13 cellular contexts compared by ENCODE assay signal in genomic region chr4:5931526-5931925, GRCh38. TPM values are rescaled to one million over a fixed set of nuclear protein-coding genes. Genes with fewer than 3 reads are reported as not detected.
DNase-seq lines count a peak whose midpoint lies in the region; ATAC-seq and TF ChIP-seq lines count a peak whose summit lies in the region.
"Had no signal": no experiment of that assay in that cellular context is flagged by ENCODE, and none has a peak within 500 bp of the region (broad histone marks: within the 10 kb centered on the region; RNA-seq: fewer than 3 reads in every experiment).

No MANE protein-coding gene starts in this region.

- H3F3A ChIP-seq in GM23338 (replicated peaks; ENCODE audit: low read depth): no peaks in the 10 kb centered on the region

- peak; percentile 45 for ATAC-seq in GM23338
- no peak for ATAC-seq in mucosa of descending colon
- ATAC-seq: A549, K562 had no signal

- no peaks in the 10 kb centered on the region for H3K79me2 ChIP-seq in GM23338 (replicated peaks; ENCODE audit: insufficient read depth)

- H3K27ac Mint-ChIP-seq in GM23338: no peak overlapping the region
- H3K27ac Mint-ChIP-seq in activated CD4-positive, alpha-beta memory T cell treated with anti-CD3 and anti-CD28 coated beads, Interleukin-2, amount 10 ng/mL, durations not matched to agents 7 days and 5 days: no peak overlapping the region
- H3K27ac Mint-ChIP-seq: CD4-positive, CD25-positive, alpha-beta regulatory T cell had no signal

- H3K4me3 ChIP-seq in GM23338 (no peak overlapping the region), mucosa of descending colon (no peak overlapping the region)
- H3K4me3 ChIP-seq: A549, HAP-1, K562 had no signal

- POLR2A ChIA-PET in activated CD4-positive, alpha-beta memory T cell treated with anti-CD3 and anti-CD28 coated beads, Interleukin-2, amount 10 ng/mL, durations not matched to agents 7 days and 5 days (lab: Charles Lee): no interaction called here

- TF ChIP-seq CTCF in GM23338 (conservative IDR thresholded peaks at IDR 0.05; ENCODE audit: low read depth in 2 of 2): no peak
- no peak for TF ChIP-seq CTCF in mucosa of descending colon (IDR thresholded peaks at IDR 0.05)

- H3K36me3 Mint-ChIP-seq in GM23338 (ENCODE audit: low read depth): no peaks in the 10 kb centered on the region
- H3K36me3 Mint-ChIP-seq in activated CD4-positive, alpha-beta memory T cell treated with anti-CD3 and anti-CD28 coated beads, Interleukin-2, amount 10 ng/mL, durations not matched to agents 7 days and 5 days (ENCODE audit: low read depth): no peaks in the 10 kb centered on the region
- H3K36me3 Mint-ChIP-seq: CD4-positive, CD25-positive, alpha-beta regulatory T cell had no signal

- H3K4me2 ChIP-seq in GM23338: 0 out of 2 replicates have a peak overlapping the region, but pooled peaks have one; percentile 43
- H3K4me2 ChIP-seq: A549 had no signal

- peaks cover 24% of the 10 kb centered on the region for H3K4me1 Mint-ChIP-seq in GM23338
- no peaks in the 10 kb centered on the region for H3K4me1 Mint-ChIP-seq in activated CD4-positive, alpha-beta memory T cell treated with anti-CD3 and anti-CD28 coated beads, Interleukin-2, amount 10 ng/mL, durations not matched to agents 7 days and 5 days
- H3K4me1 Mint-ChIP-seq: CD4-positive, CD25-positive, alpha-beta regulatory T cell had no signal

- CTCF ChIA-PET in activated CD4-positive, alpha-beta memory T cell treated with anti-CD3 and anti-CD28 coated beads, Interleukin-2, amount 10 ng/mL, durations not matched to agents 7 days and 5 days (lab: Charles Lee): no interaction called here

- no peaks in the 10 kb centered on the region for H3K9me2 ChIP-seq in GM23338 (ENCODE audit: insufficient read depth)

- no peaks in the 10 kb centered on the region for H3K36me3 ChIP-seq in GM23338 (ENCODE audit: insufficient read depth)
- H3K36me3 ChIP-seq in mucosa of descending colon (ENCODE audit: low read depth): no peaks in the 10 kb centered on the region
- H3K36me3 ChIP-seq: HAP-1 had no signal

- peaks cover 10% of the 10 kb centered on the region; the same call in 1 of the 2 replicates for H3K4me1 ChIP-seq in GM23338 (ENCODE audit: insufficient read depth)
- no peaks in the 10 kb centered on the region for H3K4me1 ChIP-seq in mucosa of descending colon (ENCODE audit: low read depth)
- H3K4me1 ChIP-seq: A549, HAP-1 had no signal

- no peak overlapping the region for H3K4me3 Mint-ChIP-seq in GM23338
- no peak overlapping the region for H3K4me3 Mint-ChIP-seq in activated CD4-positive, alpha-beta memory T cell treated with anti-CD3 and anti-CD28 coated beads, Interleukin-2, amount 10 ng/mL, durations not matched to agents 7 days and 5 days
- H3K4me3 Mint-ChIP-seq: CD4-positive, CD25-positive, alpha-beta regulatory T cell had no signal

- peak; percentile 42 for DNase-seq in COLO668 (lab: John Stamatoyannopoulos, UW; ENCODE audit: unreplicated experiment)
- no peak for DNase-seq in GM23338 (ENCODE audit: low spot score)
- peak; percentile 38 for DNase-seq in islet precursor cell
- no peak for DNase-seq in mucosa of descending colon
- no peak for DNase-seq in iPS-NIHi11 (ENCODE audit: low spot score)
- no peak for DNase-seq in activated CD4-positive, alpha-beta memory T cell treated with anti-CD3 and anti-CD28 coated beads, Interleukin-2, amount 10 ng/mL, durations not matched to agents 7 days and 5 days
- DNase-seq: CD4-positive, CD25-positive, alpha-beta regulatory T cell; DND-41; GDM1 had no signal

- intact Hi-C loops in mucosa of descending colon (cut with DNase I, micrococcal nuclease): no loop called here

- no peaks in the 10 kb centered on the region for H3K9me3 ChIP-seq in mucosa of descending colon
- H3K9me3 ChIP-seq: A549, HAP-1 had no signal

- H3K27me3 ChIP-seq in GM23338 (ENCODE audit: insufficient read depth): no peaks in the 10 kb centered on the region

- no peaks in the 10 kb centered on the region for H4K20me1 ChIP-seq in GM23338 (replicated peaks; ENCODE audit: insufficient read depth)

- no peaks in the 10 kb centered on the region for H3K9me3 Mint-ChIP-seq in GM23338
- H3K9me3 Mint-ChIP-seq in activated CD4-positive, alpha-beta memory T cell treated with anti-CD3 and anti-CD28 coated beads, Interleukin-2, amount 10 ng/mL, durations not matched to agents 7 days and 5 days: no peaks in the 10 kb centered on the region
- H3K9me3 Mint-ChIP-seq: CD4-positive, CD25-positive, alpha-beta regulatory T cell had no signal

- H3K27me3 Mint-ChIP-seq in GM23338 (ENCODE audit: insufficient read depth, low read depth, poor library complexity): peaks cover 5% of the 10 kb centered on the region
- H3K27me3 Mint-ChIP-seq in activated CD4-positive, alpha-beta memory T cell treated with anti-CD3 and anti-CD28 coated beads, Interleukin-2, amount 10 ng/mL, durations not matched to agents 7 days and 5 days: peaks cover 11% of the 10 kb centered on the region

- no peak overlapping the region for H3K27ac ChIP-seq in GM23338 (ENCODE audit: low read depth)
- H3K27ac ChIP-seq: A549, HL-60 had no signal

- H2AFZ ChIP-seq in GM23338: peak overlapping the region; percentile 59

TF ChIP-seq in GM23338, 12 proteins besides CTCF, POLR2A, EP300 and RAD21 (continues in another document):
- TF ChIP-seq POLR2AphosphoS5 (IDR thresholded peaks at IDR 0.05; ENCODE audit: low read depth) (no peak), ZNF331 (CRISPR knock-in tag; IDR thresholded peaks at IDR 0.05; ENCODE audit: low read depth) (no peak), CREB1 (CRISPR knock-in tag; IDR thresholded peaks at IDR 0.05; ENCODE audit: low read depth) (no peak)
- TF ChIP-seq, protein P1, sequence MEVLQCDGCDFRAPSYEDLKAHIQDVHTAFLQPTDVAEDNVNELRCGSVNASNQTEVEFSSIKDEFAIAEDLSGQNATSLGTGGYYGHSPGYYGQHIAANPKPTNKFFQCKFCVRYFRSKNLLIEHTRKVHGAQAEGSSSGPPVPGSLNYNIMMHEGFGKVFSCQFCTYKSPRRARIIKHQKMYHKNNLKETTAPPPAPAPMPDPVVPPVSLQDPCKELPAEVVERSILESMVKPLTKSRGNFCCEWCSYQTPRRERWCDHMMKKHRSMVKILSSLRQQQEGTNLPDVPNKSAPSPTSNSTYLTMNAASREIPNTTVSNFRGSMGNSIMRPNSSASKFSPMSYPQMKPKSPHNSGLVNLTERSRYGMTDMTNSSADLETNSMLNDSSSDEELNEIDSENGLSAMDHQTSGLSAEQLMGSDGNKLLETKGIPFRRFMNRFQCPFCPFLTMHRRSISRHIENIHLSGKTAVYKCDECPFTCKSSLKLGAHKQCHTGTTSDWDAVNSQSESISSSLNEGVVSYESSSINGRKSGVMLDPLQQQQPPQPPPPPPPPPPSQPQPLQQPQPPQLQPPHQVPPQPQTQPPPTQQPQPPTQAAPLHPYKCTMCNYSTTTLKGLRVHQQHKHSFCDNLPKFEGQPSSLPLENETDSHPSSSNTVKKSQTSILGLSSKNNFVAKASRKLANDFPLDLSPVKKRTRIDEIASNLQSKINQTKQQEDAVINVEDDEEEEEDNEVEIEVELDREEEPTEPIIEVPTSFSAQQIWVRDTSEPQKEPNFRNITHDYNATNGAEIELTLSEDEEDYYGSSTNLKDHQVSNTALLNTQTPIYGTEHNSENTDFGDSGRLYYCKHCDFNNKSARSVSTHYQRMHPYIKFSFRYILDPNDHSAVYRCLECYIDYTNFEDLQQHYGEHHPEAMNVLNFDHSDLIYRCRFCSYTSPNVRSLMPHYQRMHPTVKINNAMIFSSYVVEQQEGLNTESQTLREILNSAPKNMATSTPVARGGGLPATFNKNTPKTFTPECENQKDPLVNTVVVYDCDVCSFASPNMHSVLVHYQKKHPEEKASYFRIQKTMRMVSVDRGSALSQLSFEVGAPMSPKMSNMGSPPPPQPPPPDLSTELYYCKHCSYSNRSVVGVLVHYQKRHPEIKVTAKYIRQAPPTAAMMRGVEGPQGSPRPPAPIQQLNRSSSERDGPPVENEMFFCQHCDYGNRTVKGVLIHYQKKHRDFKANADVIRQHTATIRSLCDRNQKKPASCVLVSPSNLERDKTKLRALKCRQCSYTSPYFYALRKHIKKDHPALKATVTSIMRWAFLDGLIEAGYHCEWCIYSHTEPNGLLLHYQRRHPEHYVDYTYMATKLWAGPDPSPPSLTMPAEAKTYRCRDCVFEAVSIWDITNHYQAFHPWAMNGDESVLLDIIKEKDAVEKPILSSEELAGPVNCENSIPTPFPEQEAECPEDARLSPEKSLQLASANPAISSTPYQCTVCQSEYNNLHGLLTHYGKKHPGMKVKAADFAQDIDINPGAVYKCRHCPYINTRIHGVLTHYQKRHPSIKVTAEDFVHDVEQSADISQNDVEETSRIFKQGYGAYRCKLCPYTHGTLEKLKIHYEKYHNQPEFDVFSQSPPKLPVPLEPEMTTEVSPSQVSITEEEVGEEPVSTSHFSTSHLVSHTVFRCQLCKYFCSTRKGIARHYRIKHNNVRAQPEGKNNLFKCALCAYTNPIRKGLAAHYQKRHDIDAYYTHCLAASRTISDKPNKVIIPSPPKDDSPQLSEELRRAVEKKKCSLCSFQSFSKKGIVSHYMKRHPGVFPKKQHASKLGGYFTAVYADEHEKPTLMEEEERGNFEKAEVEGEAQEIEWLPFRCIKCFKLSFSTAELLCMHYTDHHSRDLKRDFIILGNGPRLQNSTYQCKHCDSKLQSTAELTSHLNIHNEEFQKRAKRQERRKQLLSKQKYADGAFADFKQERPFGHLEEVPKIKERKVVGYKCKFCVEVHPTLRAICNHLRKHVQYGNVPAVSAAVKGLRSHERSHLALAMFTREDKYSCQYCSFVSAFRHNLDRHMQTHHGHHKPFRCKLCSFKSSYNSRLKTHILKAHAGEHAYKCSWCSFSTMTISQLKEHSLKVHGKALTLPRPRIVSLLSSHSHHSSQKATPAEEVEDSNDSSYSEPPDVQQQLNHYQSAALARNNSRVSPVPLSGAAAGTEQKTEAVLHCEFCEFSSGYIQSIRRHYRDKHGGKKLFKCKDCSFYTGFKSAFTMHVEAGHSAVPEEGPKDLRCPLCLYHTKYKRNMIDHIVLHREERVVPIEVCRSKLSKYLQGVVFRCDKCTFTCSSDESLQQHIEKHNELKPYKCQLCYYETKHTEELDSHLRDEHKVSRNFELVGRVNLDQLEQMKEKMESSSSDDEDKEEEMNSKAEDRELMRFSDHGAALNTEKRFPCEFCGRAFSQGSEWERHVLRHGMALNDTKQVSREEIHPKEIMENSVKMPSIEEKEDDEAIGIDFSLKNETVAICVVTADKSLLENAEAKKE (CRISPR knock-in tag; IDR thresholded peaks at IDR 0.05): no peak

RNA-seq across cellular contexts. Expression of gene CRMP1, which starts 38.6 kb away (rescaled TPM):
- total RNA-seq in GM23338 (2014; rRNA removed; shearing (Covaris generic)): 143 and 146 TPM in 2 replicates
- polyA plus RNA-seq in GM23338 (2016; fragmentation: Nextera tagmentation; extraction: Ambion mirVana): 52.7 and 53.6 TPM in 2 replicates
- total RNA-seq in mucosa of descending colon: 1 to 10 TPM in 2 of 3 donors, under 1 TPM in 1; 0.58 to 4.4 (median 1.0) TPM
- total RNA-seq in activated CD4-positive, alpha-beta memory T cell treated with anti-CD3 and anti-CD28 coated beads, Interleukin-2, amount 10 ng/mL, durations not matched to agents 7 days and 5 days: under 1 TPM; 0.30 to 0.35 TPM
- total RNA-seq: CD4-positive, CD25-positive, alpha-beta regulatory T cell had no signal
- polyA plus RNA-seq: CD4-positive, CD25-positive, alpha-beta regulatory T cell had no signal

Comparison
In these comparisons a context has a peak if more than half of its experiments do, and no peak if none do; other contexts are left out.
1. DNase-seq: peak in COLO668 (single experiment) and islet precursor cell (single experiment); none in GM23338 (single experiment), mucosa of descending colon (0 of 3), iPS-NIHi11 (single experiment) and activated CD4-positive, alpha-beta memory T cell treated with anti-CD3 and anti-CD28 coated beads, Interleukin-2, amount 10 ng/mL, durations not matched to agents 7 days and 5 days (single experiment).
2. RNA of gene CRMP1, which starts 38.6 kb away (total RNA-seq): 143 to 146 TPM in GM23338; 0.58 to 4.4 TPM in mucosa of descending colon and 0.30 to 0.35 TPM in activated CD4-positive, alpha-beta memory T cell treated with anti-CD3 and anti-CD28 coated beads, Interleukin-2, amount 10 ng/mL, durations not matched to agents 7 days and 5 days; every median in the first group is over 10 times any median in the second.